ENCODE assay signal across 1 cellular context in the genomic region with DNA sequence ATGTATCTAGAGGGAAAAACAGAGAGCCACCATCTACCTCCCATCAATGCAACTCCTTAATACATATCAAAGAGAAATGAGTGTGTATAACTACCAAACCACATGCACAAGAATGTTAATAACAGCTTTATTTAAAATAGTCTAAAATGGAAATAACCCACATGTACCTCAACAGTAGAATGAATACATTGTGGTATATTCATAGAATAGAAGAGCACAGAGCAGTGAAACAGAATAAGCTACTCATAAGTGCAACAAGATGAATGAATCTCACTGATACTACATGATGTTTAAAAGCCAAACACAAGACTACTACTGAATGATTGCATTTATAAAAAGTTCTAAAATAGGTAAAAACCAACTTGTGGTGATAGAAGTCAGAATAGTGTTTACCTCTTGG.
TF ChIP-seq lines count a peak whose summit lies in the region.

No MANE protein-coding gene starts in this region.

TF ChIP-seq in H1, 55 proteins besides CTCF, POLR2A, EP300 and RAD21:
- TF ChIP-seq, protein P1, sequence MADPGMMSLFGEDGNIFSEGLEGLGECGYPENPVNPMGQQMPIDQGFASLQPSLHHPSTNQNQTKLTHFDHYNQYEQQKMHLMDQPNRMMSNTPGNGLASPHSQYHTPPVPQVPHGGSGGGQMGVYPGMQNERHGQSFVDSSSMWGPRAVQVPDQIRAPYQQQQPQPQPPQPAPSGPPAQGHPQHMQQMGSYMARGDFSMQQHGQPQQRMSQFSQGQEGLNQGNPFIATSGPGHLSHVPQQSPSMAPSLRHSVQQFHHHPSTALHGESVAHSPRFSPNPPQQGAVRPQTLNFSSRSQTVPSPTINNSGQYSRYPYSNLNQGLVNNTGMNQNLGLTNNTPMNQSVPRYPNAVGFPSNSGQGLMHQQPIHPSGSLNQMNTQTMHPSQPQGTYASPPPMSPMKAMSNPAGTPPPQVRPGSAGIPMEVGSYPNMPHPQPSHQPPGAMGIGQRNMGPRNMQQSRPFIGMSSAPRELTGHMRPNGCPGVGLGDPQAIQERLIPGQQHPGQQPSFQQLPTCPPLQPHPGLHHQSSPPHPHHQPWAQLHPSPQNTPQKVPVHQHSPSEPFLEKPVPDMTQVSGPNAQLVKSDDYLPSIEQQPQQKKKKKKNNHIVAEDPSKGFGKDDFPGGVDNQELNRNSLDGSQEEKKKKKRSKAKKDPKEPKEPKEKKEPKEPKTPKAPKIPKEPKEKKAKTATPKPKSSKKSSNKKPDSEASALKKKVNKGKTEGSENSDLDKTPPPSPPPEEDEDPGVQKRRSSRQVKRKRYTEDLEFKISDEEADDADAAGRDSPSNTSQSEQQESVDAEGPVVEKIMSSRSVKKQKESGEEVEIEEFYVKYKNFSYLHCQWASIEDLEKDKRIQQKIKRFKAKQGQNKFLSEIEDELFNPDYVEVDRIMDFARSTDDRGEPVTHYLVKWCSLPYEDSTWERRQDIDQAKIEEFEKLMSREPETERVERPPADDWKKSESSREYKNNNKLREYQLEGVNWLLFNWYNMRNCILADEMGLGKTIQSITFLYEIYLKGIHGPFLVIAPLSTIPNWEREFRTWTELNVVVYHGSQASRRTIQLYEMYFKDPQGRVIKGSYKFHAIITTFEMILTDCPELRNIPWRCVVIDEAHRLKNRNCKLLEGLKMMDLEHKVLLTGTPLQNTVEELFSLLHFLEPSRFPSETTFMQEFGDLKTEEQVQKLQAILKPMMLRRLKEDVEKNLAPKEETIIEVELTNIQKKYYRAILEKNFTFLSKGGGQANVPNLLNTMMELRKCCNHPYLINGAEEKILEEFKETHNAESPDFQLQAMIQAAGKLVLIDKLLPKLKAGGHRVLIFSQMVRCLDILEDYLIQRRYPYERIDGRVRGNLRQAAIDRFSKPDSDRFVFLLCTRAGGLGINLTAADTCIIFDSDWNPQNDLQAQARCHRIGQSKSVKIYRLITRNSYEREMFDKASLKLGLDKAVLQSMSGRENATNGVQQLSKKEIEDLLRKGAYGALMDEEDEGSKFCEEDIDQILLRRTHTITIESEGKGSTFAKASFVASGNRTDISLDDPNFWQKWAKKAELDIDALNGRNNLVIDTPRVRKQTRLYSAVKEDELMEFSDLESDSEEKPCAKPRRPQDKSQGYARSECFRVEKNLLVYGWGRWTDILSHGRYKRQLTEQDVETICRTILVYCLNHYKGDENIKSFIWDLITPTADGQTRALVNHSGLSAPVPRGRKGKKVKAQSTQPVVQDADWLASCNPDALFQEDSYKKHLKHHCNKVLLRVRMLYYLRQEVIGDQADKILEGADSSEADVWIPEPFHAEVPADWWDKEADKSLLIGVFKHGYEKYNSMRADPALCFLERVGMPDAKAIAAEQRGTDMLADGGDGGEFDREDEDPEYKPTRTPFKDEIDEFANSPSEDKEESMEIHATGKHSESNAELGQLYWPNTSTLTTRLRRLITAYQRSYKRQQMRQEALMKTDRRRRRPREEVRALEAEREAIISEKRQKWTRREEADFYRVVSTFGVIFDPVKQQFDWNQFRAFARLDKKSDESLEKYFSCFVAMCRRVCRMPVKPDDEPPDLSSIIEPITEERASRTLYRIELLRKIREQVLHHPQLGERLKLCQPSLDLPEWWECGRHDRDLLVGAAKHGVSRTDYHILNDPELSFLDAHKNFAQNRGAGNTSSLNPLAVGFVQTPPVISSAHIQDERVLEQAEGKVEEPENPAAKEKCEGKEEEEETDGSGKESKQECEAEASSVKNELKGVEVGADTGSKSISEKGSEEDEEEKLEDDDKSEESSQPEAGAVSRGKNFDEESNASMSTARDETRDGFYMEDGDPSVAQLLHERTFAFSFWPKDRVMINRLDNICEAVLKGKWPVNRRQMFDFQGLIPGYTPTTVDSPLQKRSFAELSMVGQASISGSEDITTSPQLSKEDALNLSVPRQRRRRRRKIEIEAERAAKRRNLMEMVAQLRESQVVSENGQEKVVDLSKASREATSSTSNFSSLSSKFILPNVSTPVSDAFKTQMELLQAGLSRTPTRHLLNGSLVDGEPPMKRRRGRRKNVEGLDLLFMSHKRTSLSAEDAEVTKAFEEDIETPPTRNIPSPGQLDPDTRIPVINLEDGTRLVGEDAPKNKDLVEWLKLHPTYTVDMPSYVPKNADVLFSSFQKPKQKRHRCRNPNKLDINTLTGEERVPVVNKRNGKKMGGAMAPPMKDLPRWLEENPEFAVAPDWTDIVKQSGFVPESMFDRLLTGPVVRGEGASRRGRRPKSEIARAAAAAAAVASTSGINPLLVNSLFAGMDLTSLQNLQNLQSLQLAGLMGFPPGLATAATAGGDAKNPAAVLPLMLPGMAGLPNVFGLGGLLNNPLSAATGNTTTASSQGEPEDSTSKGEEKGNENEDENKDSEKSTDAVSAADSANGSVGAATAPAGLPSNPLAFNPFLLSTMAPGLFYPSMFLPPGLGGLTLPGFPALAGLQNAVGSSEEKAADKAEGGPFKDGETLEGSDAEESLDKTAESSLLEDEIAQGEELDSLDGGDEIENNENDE (IDR thresholded peaks at IDR 0.05; ENCODE audit: insufficient replicate concordance, low read length): no peak
- TF ChIP-seq EZH2 (IDR thresholded peaks at IDR 0.05; ENCODE audit: low read depth, low read length, severe bottlenecking) (no peak), TCF12 (IDR thresholded peaks at IDR 0.05; ENCODE audit: low read depth, low read length) (no peak), CBX5 (IDR thresholded peaks at IDR 0.05; ENCODE audit: low read depth, low read length) (no peak), SP4 (IDR thresholded peaks at IDR 0.05; ENCODE audit: low read length) (no peak), NANOG (IDR thresholded peaks at IDR 0.05; ENCODE audit: insufficient read depth, low read depth, low read length, poor library complexity, severe bottlenecking) (no peak), RNF2 (IDR thresholded peaks at IDR 0.05; ENCODE audit: borderline replicate concordance, low read depth, low read length, missing control alignments, poor library complexity, severe bottlenecking) (no peak), BRCA1 (IDR thresholded peaks at IDR 0.05; ENCODE audit: low read depth, low read length) (no peak), SIX5 (IDR thresholded peaks at IDR 0.05; ENCODE audit: low read depth, low read length) (no peak)
